ENCODE assay signal across 18 cellular contexts in the genomic region with DNA sequence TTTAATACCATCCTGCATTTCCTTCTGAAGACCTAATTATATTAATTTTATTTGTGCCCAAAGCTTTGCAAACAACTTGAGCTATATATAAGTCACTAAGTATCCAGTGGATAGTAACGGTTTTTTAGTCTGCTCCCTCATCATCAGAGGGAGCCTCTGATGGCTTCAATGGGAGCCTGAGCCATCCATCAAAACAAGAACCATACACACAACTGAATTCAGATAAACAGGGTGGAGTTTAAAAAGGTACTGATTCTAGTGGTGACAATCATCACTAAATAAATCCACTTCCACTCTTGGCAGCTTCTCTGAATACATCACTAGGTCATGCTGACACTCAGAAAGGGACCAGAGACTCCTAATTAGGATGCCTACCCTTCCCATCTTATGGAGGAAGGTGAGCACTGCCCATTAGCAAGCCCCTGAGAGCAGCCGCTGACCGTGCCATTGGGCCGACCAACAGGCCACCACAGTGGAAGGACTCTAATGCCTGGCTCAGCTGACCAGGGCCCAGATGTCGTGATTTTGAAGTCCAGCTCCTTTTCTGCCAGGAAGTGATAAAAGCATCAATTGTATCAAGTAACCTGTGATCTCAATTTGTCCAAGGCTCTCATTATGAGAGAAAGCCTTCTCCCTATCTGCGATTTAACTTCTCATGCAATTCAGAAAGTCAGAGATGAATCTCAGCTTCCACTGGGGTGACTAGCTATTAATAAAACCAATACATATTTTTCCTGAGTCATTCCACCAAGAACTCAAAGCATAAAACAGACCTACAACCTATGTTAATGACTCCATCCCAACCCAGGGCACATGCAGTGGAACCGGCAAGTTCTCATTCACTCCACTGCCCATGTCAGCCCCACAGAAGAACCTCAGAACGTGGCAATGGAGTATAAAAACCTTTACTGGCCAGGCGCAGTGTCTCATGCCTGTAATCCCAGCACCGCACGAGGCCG. TPM values are rescaled to one million over a fixed set of nuclear protein-coding genes. Genes with fewer than 3 reads are reported as not detected.
A peak's percentile ranks its signal among the peaks of the same experiment; 100 is the strongest.
DNase-seq lines count a peak whose midpoint lies in the region; ATAC-seq and TF ChIP-seq lines count a peak whose summit lies in the region.
"Had no signal": no experiment of that assay in that cellular context is flagged by ENCODE, and none has a peak within 500 bp of the region (broad histone marks: within the 10 kb centered on the region; RNA-seq: fewer than 3 reads in every experiment).

No MANE protein-coding gene starts in this region.

- H3K36me3 ChIP-seq in osteoblast (ENCODE audit: insufficient read depth, low read length): no peaks in the 10 kb centered on the region
- H3K36me3 ChIP-seq: transverse colon had no signal

- peaks cover 85% of the 10 kb centered on the region for H3K4me1 Mint-ChIP-seq in activated CD4-positive, alpha-beta T cell treated with anti-CD3 and anti-CD28 coated beads for 36 hours
- H3K4me1 Mint-ChIP-seq in activated B cell treated with CpG ODN at 0.5 μM for 24 hours (peaks cover 97% of the 10 kb centered on the region), WTC11 (peaks cover 79% of the 10 kb centered on the region)

- no peak for DNase-seq in activated CD4-positive, alpha-beta T cell treated with anti-CD3 and anti-CD28 coated beads for 36 hours
- DNase-seq in activated CD4-positive, alpha-beta T cell treated with anti-CD3 and anti-CD28 coated beads for 48 hours: no peak
- DNase-seq in GM12865 (ENCODE audit: low read depth): no peak
- no peak for DNase-seq in activated B cell treated with CpG ODN at 0.5 μM for 24 hours
- DNase-seq in osteoblast (ENCODE audit: insufficient read length, low spot score, missing footprints): peak; percentile 53
- no peak for DNase-seq in WTC11 (ENCODE audit: low spot score)
- DNase-seq in SIG-M5 (lab: John Stamatoyannopoulos, UW): no peak
- DNase-seq: activated naive CD4-positive, alpha-beta T cell; DMS79 treated with DMSO at 0.1 percent for 48 hours; foreskin fibroblast; midbrain; NCI-H1694; T-helper 2 cell; transverse colon; WERI-Rb-1 had no signal

- H3K27me3 Mint-ChIP-seq in activated CD4-positive, alpha-beta T cell treated with anti-CD3 and anti-CD28 coated beads for 36 hours: no peaks in the 10 kb centered on the region
- H3K27me3 Mint-ChIP-seq in activated B cell treated with CpG ODN at 0.5 μM for 24 hours: no peaks in the 10 kb centered on the region
- H3K27me3 Mint-ChIP-seq in WTC11 (ENCODE audit: low read depth): no peaks in the 10 kb centered on the region

- H3K36me3 Mint-ChIP-seq in activated CD4-positive, alpha-beta T cell treated with anti-CD3 and anti-CD28 coated beads for 36 hours (ENCODE audit: low read depth): peaks cover 33% of the 10 kb centered on the region
- H3K36me3 Mint-ChIP-seq in activated B cell treated with CpG ODN at 0.5 μM for 24 hours (ENCODE audit: low read depth) (peaks cover 74% of the 10 kb centered on the region), WTC11 (peaks cover 2% of the 10 kb centered on the region; the same call in 1 of the 2 replicates)

- intact Hi-C loops in activated CD4-positive, alpha-beta T cell treated with anti-CD3 and anti-CD28 coated beads for 36 hours (cut with DNase I, micrococcal nuclease): no loop called here
- intact Hi-C loops in activated B cell treated with CpG ODN at 0.5 μM for 24 hours (cut with micrococcal nuclease): loop anchor here (1.0 to 2.0 kb wide), 4 partner anchors 8 to 34 kb away; no protein-coding TSS in a partner anchor

- H3K27me3 ChIP-seq in osteoblast (ENCODE audit: insufficient read depth, low read length): no peaks in the 10 kb centered on the region
- H3K27me3 ChIP-seq: transverse colon had no signal

- H3K4me1 ChIP-seq in osteoblast (ENCODE audit: insufficient read depth, low read length): no peaks in the 10 kb centered on the region

- CTCF ChIA-PET in activated CD4-positive, alpha-beta T cell treated with anti-CD3 and anti-CD28 coated beads for 36 hours (lab: Charles Lee): interaction anchor here (0.8 to 1.9 kb wide), 3 partner anchors 11 to 26 kb away, joined by 3 to 9 read pairs (median 4); no protein-coding TSS in a partner anchor
- CTCF ChIA-PET in activated B cell treated with CpG ODN at 0.5 μM for 24 hours (lab: Charles Lee) (interaction anchor here (1.0 to 2.1 kb wide), 3 partner anchors 10 to 25 kb away, joined by 3 to 7 read pairs (median 4); no protein-coding TSS in a partner anchor), WTC11 (lab: Charles Lee) (interaction anchor here (0.6 kb wide), 1 partner anchor 9 kb away, joined by 3 read pairs; no protein-coding TSS in a partner anchor)

- peaks cover 97% of the 10 kb centered on the region for H3K79me2 ChIP-seq in osteoblast (ENCODE audit: insufficient read depth, low read length)

- no peaks in the 10 kb centered on the region for H3K9me3 ChIP-seq in osteoblast (ENCODE audit: low read depth, low read length)
- H3K9me3 ChIP-seq: A549, transverse colon had no signal

- peak overlapping the region; percentile 37 for H3K27ac Mint-ChIP-seq in activated CD4-positive, alpha-beta T cell treated with anti-CD3 and anti-CD28 coated beads for 36 hours
- H3K27ac Mint-ChIP-seq in activated B cell treated with CpG ODN at 0.5 μM for 24 hours: peak overlapping the region; percentile 86
- no peak overlapping the region; the same call in 1 of the 2 replicates for H3K27ac Mint-ChIP-seq in WTC11

- TF ChIP-seq CTCF in GM12865 (IDR thresholded peaks at IDR 0.05; ENCODE audit: insufficient read depth, low read depth, low read length, missing control alignments): no peak
- no peak for TF ChIP-seq CTCF in activated B cell treated with CpG ODN at 0.5 μM for 24 hours (IDR thresholded peaks at IDR 0.05)
- TF ChIP-seq CTCF in osteoblast (IDR thresholded peaks at IDR 0.05; ENCODE audit: extremely low read depth, low read depth, low read length): no peak
- no peak for TF ChIP-seq CTCF in WTC11 (IDR thresholded peaks at IDR 0.05)

- H2AFZ ChIP-seq in osteoblast (ENCODE audit: low read length): no peak overlapping the region

- H3K4me3 Mint-ChIP-seq in activated CD4-positive, alpha-beta T cell treated with anti-CD3 and anti-CD28 coated beads for 36 hours: no peak overlapping the region
- H3K4me3 Mint-ChIP-seq in activated B cell treated with CpG ODN at 0.5 μM for 24 hours (peak overlapping the region; percentile 70), WTC11 (no peak overlapping the region)

- peak; percentile 25 for ATAC-seq in activated CD4-positive, alpha-beta T cell treated with anti-CD3 and anti-CD28 coated beads for 36 hours
- no peak for ATAC-seq in activated B cell treated with CpG ODN at 0.5 μM for 24 hours (ENCODE audit: low read depth)
- ATAC-seq in WTC11: no peak
- ATAC-seq in HG03432 (IDR thresholded peaks at IDR 0.05; ENCODE audit: unreplicated experiment): no peak
- ATAC-seq: A549, Right ventricle myocardium inferior had no signal

- no peaks in the 10 kb centered on the region for H3K9me3 Mint-ChIP-seq in activated CD4-positive, alpha-beta T cell treated with anti-CD3 and anti-CD28 coated beads for 36 hours (ENCODE audit: low read depth)
- no peaks in the 10 kb centered on the region for H3K9me3 Mint-ChIP-seq in activated B cell treated with CpG ODN at 0.5 μM for 24 hours
- H3K9me3 Mint-ChIP-seq in WTC11: no peaks in the 10 kb centered on the region

- H4K20me1 ChIP-seq in osteoblast (ENCODE audit: insufficient read depth, low read length): peaks cover 67% of the 10 kb centered on the region

- H3K4me2 ChIP-seq in osteoblast (ENCODE audit: insufficient read depth, low read length): no peak overlapping the region
- H3K4me2 ChIP-seq: A549 had no signal

- peak overlapping the region; percentile 13 for H3K4me3 ChIP-seq in GM12865 (ENCODE audit: low read depth, low read length)
- no peak overlapping the region for H3K4me3 ChIP-seq in osteoblast (ENCODE audit: insufficient read depth, low read length)
- H3K4me3 ChIP-seq: A549, transverse colon had no signal

- no peak overlapping the region for H3K27ac ChIP-seq in osteoblast (ENCODE audit: low read depth, low read length)
- H3K27ac ChIP-seq: WERI-Rb-1 had no signal

- POLR2A ChIA-PET in activated CD4-positive, alpha-beta T cell treated with anti-CD3 and anti-CD28 coated beads for 36 hours (lab: Charles Lee): interaction anchor here (1.2 to 1.8 kb wide), 3 partner anchors 10 to 43 kb away, joined by 5 to 6 read pairs (median 6); no protein-coding TSS in a partner anchor
- POLR2A ChIA-PET in activated B cell treated with CpG ODN at 0.5 μM for 24 hours (lab: Charles Lee): interaction anchor here (0.6 to 2.9 kb wide), 12 partner anchors 8 to 126 kb away, joined by 3 to 90 read pairs (median 4); partner anchors contain the start of gene VOPP1
- POLR2A ChIA-PET in WTC11 (lab: Charles Lee): no interaction called here

TF ChIP-seq in WTC11, 78 proteins besides CTCF, POLR2A, EP300 and RAD21 (continues in another document):
- TF ChIP-seq ZNF263 (CRISPR knock-in tag; IDR thresholded peaks at IDR 0.05; ENCODE audit: low read depth) (no peak), ESRRA (CRISPR knock-in tag; IDR thresholded peaks at IDR 0.05; ENCODE audit: borderline replicate concordance) (no peak), ZNF138 (CRISPR knock-in tag; conservative IDR thresholded peaks at IDR 0.05) (no peak), PRRX2 (CRISPR knock-in tag; IDR thresholded peaks at IDR 0.05) (no peak), ZNF121 (CRISPR knock-in tag; IDR thresholded peaks at IDR 0.05) (no peak), ETV6 (CRISPR knock-in tag; IDR thresholded peaks at IDR 0.05) (no peak)
- TF ChIP-seq, protein P1, sequence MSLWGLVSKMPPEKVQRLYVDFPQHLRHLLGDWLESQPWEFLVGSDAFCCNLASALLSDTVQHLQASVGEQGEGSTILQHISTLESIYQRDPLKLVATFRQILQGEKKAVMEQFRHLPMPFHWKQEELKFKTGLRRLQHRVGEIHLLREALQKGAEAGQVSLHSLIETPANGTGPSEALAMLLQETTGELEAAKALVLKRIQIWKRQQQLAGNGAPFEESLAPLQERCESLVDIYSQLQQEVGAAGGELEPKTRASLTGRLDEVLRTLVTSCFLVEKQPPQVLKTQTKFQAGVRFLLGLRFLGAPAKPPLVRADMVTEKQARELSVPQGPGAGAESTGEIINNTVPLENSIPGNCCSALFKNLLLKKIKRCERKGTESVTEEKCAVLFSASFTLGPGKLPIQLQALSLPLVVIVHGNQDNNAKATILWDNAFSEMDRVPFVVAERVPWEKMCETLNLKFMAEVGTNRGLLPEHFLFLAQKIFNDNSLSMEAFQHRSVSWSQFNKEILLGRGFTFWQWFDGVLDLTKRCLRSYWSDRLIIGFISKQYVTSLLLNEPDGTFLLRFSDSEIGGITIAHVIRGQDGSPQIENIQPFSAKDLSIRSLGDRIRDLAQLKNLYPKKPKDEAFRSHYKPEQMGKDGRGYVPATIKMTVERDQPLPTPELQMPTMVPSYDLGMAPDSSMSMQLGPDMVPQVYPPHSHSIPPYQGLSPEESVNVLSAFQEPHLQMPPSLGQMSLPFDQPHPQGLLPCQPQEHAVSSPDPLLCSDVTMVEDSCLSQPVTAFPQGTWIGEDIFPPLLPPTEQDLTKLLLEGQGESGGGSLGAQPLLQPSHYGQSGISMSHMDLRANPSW (CRISPR knock-in tag; conservative IDR thresholded peaks at IDR 0.05; ENCODE audit: low read depth): no peak

RNA-seq across cellular contexts. Expression of gene VOPP1, which starts 13.1 kb away (rescaled TPM):
- total RNA-seq in activated CD4-positive, alpha-beta T cell treated with anti-CD3 and anti-CD28 coated beads for 36 hours: 10 to 100 TPM; 63.7 to 64.2 TPM
- total RNA-seq in activated B cell treated with CpG ODN at 0.5 μM for 24 hours: 403 and 438 TPM in 2 replicates
- 74.6 TPM in 2 replicates for total RNA-seq in osteoblast
- total RNA-seq in WTC11 (2021): 57.0 to 63.9 TPM (median 60.3 TPM) in 3 replicates
